ENCODE assay signal across 22 cellular contexts in genomic region chr11:27445625-27446024, GRCh38.
"Had no signal": no experiment of that assay in that cellular context is flagged by ENCODE, and none has a peak within 500 bp of the region (broad histone marks: within the 10 kb centered on the region; RNA-seq: fewer than 3 reads in every experiment).

No MANE protein-coding gene starts in this region.

- H3K4me1 ChIP-seq: adrenal gland, lower lobe of right lung, prostate gland had no signal

- H3K27ac Mint-ChIP-seq: activated CD8-positive, alpha-beta T cell treated with anti-CD3 and anti-CD28 coated beads, Interleukin-2, amount 10 ng/mL, durations not matched to agents 7 days and 5 days; activated naive CD8-positive, alpha-beta T cell; activated T-helper 17 cell treated with anti-CD3 and anti-CD28 coated beads, Interleukin-2, amount 50 U/mL, for 72 hours; immature natural killer cell had no signal

- H3K9me3 ChIP-seq: adrenal gland, ascending aorta, heart right ventricle, lower lobe of right lung, prostate gland, spleen, testis, vagina had no signal

- H3K9me3 Mint-ChIP-seq: activated T-helper 17 cell treated with anti-CD3 and anti-CD28 coated beads, Interleukin-2, amount 50 U/mL, for 72 hours; central memory CD8-positive, alpha-beta T cell; type B pancreatic cell had no signal

- H3K27me3 ChIP-seq: adrenal gland, ascending aorta, heart right ventricle, spleen, testis, vagina had no signal

- H3K4me3 ChIP-seq: adrenal gland, ascending aorta, heart right ventricle, lower lobe of right lung, prostate gland, spleen, testis, vagina had no signal

- DNase-seq: activated CD4-positive, alpha-beta T cell treated with anti-CD3 and anti-CD28 coated beads, Interleukin-2, amount 50 U/mL, for 1 hour; activated CD4-positive, CD25-positive, alpha-beta regulatory T cell treated with anti-CD3 and anti-CD28 coated beads, Interleukin-2, amount 50 U/mL, for 72 hours; activated CD8-positive, alpha-beta T cell treated with anti-CD3 and anti-CD28 coated beads, Interleukin-2, amount 10 ng/mL, durations not matched to agents 7 days and 5 days; activated naive CD4-positive, alpha-beta T cell; activated T-cell treated with anti-CD3 and anti-CD28 coated beads, Interleukin-2, amount 50 U/mL, for 1 hour; adrenal gland; heart right ventricle; immature natural killer cell; lower lobe of right lung; naive B cell; spleen; stimulated activated CD4-positive, alpha-beta T cell treated with anti-CD3 and anti-CD28 coated beads, Interleukin-4, amount 100 ng/mL, for 1 hour; stimulated activated naive CD4-positive, alpha-beta T cell; testis had no signal

- H3K36me3 Mint-ChIP-seq: activated naive CD8-positive, alpha-beta T cell; immature natural killer cell; naive B cell had no signal

- H3K4me1 Mint-ChIP-seq: activated T-helper 17 cell treated with anti-CD3 and anti-CD28 coated beads, Interleukin-2, amount 50 U/mL, for 72 hours; central memory CD8-positive, alpha-beta T cell; immature natural killer cell had no signal

- ATAC-seq: activated CD8-positive, alpha-beta T cell treated with anti-CD3 and anti-CD28 coated beads, Interleukin-2, amount 10 ng/mL, durations not matched to agents 7 days and 5 days; activated T-helper 17 cell treated with anti-CD3 and anti-CD28 coated beads, Interleukin-2, amount 50 U/mL, for 72 hours; lower lobe of right lung had no signal

- H3K27ac ChIP-seq: adrenal gland, ascending aorta, heart right ventricle, lower lobe of right lung, prostate gland, spleen, testis, vagina, VCaP had no signal

- H3K4me3 Mint-ChIP-seq: activated CD8-positive, alpha-beta T cell treated with anti-CD3 and anti-CD28 coated beads, Interleukin-2, amount 10 ng/mL, durations not matched to agents 7 days and 5 days; activated naive CD8-positive, alpha-beta T cell; activated T-helper 17 cell treated with anti-CD3 and anti-CD28 coated beads, Interleukin-2, amount 50 U/mL, for 72 hours; central memory CD8-positive, alpha-beta T cell; immature natural killer cell; naive B cell had no signal

- H3K36me3 ChIP-seq: adrenal gland, ascending aorta, heart right ventricle, lower lobe of right lung, prostate gland, spleen, vagina had no signal
